In genomic region chr6:165634076-165634475, GRCh38 we compare ENCODE assay signal across 28 cellular contexts. TPM values are rescaled to one million over a fixed set of nuclear protein-coding genes. Genes with fewer than 3 reads are reported as not detected.
"Had no signal": no experiment of that assay in that cellular context is flagged by ENCODE, and none has a peak within 500 bp of the region (broad histone marks: within the 10 kb centered on the region; RNA-seq: fewer than 3 reads in every experiment).

No MANE protein-coding gene starts in this region.

- H3K36me3 Mint-ChIP-seq: activated naive CD4-positive, alpha-beta T cell treated with anti-CD3 and anti-CD28 coated beads, Interleukin-2, amount 50 U/mL, for 72 hours; naive B cell had no signal

- H3K27me3 ChIP-seq: body of pancreas, upper lobe of left lung, vagina had no signal

- H3K9me3 Mint-ChIP-seq: activated B cell treated with CpG ODN at 0.5 μM for 24 hours; activated CD8-positive, alpha-beta T cell treated with anti-CD3 and anti-CD28 coated beads for 36 hours; activated naive CD4-positive, alpha-beta T cell treated with anti-CD3 and anti-CD28 coated beads, Interleukin-2, amount 50 U/mL, for 72 hours; activated T-helper 2 cell treated with anti-CD3 and anti-CD28 coated beads, Interferon-gamma antibody, Interleukin-2, Interleukin-4, amounts not matched to agents 10 μg/mL and 5 μg/mL and 100 μg/mL, durations not matched to agents 14 hours and 24 hours and 36 hours; neural crest cell had no signal

- H3K4me2 ChIP-seq: smooth muscle cell had no signal

- H3K4me3 Mint-ChIP-seq: activated B cell treated with CpG ODN at 0.5 μM for 24 hours; activated CD8-positive, alpha-beta T cell treated with anti-CD3 and anti-CD28 coated beads for 36 hours; naive B cell; neural crest cell had no signal

- H3K36me3 ChIP-seq: gastroesophageal sphincter, left ventricle myocardium inferior, pancreas, upper lobe of left lung, vagina had no signal

- H3K4me1 ChIP-seq: body of pancreas, pancreas, psoas muscle, upper lobe of left lung, vagina had no signal

- DNase-seq: activated B cell treated with CpG ODN at 0.5 μM for 24 hours; activated CD4-positive, alpha-beta T cell treated with anti-CD3 and anti-CD28 coated beads, Interleukin-2, amount 50 U/mL, for 1 hour; activated CD8-positive, alpha-beta T cell treated with anti-CD3 and anti-CD28 coated beads for 36 hours; activated naive CD4-positive, alpha-beta T cell; activated T-cell treated with anti-CD3 and anti-CD28 coated beads, Interleukin-2, amount 50 U/mL, for 48 hours; aorta; body of pancreas; cerebellar nuclear complex; dorsolateral prefrontal cortex; effector memory CD4-positive, alpha-beta T cell; erythroblast; left ventricle myocardium inferior; naive B cell; nucleus accumbens; pancreas; psoas muscle; stimulated activated CD4-positive, alpha-beta T cell treated with anti-CD3 and anti-CD28 coated beads, Interleukin-15, amount 100 ng/mL, for 24 hours; stimulated activated naive CD4-positive, alpha-beta T cell treated with Interleukin-2 at 50 U/mL for 16 hours; upper lobe of left lung had no signal

- ATAC-seq: activated CD8-positive, alpha-beta T cell treated with anti-CD3 and anti-CD28 coated beads for 36 hours; activated naive CD4-positive, alpha-beta T cell treated with anti-CD3 and anti-CD28 coated beads, Interleukin-2, amount 50 U/mL, for 72 hours; body of pancreas; gastroesophageal sphincter; pancreas; psoas muscle had no signal

- H3K4me3 ChIP-seq: body of pancreas, coronary artery, dorsolateral prefrontal cortex, gastroesophageal sphincter, left ventricle myocardium inferior, lung, pancreas, psoas muscle, smooth muscle cell, upper lobe of left lung, vagina had no signal

- H3K4me1 Mint-ChIP-seq: activated B cell treated with CpG ODN at 0.5 μM for 24 hours, naive B cell had no signal

- H3K27ac ChIP-seq: body of pancreas, coronary artery, dorsolateral prefrontal cortex, gastroesophageal sphincter, left ventricle myocardium inferior, pancreas, psoas muscle, upper lobe of left lung, vagina had no signal

- H3K27ac Mint-ChIP-seq: activated B cell treated with CpG ODN at 0.5 μM for 24 hours; activated CD8-positive, alpha-beta T cell treated with anti-CD3 and anti-CD28 coated beads for 36 hours; activated naive CD4-positive, alpha-beta T cell treated with anti-CD3 and anti-CD28 coated beads, Interleukin-2, amount 50 U/mL, for 72 hours; activated T-helper 2 cell treated with anti-CD3 and anti-CD28 coated beads, Interferon-gamma antibody, Interleukin-2, Interleukin-4, amounts not matched to agents 10 μg/mL and 5 μg/mL and 100 μg/mL, durations not matched to agents 14 hours and 24 hours and 36 hours had no signal

RNA-seq across cellular contexts. Expression of gene PDE10A, which starts 29.0 kb away (rescaled TPM):
- total RNA-seq: activated B cell treated with CpG ODN at 0.5 μM for 24 hours; activated CD8-positive, alpha-beta T cell treated with anti-CD3 and anti-CD28 coated beads for 36 hours; activated naive CD4-positive, alpha-beta T cell treated with anti-CD3 and anti-CD28 coated beads, Interleukin-2, amount 50 U/mL, for 72 hours; activated T-helper 2 cell treated with anti-CD3 and anti-CD28 coated beads, Interferon-gamma antibody, Interleukin-2, Interleukin-4, amounts not matched to agents 10 μg/mL and 5 μg/mL and 100 μg/mL, durations not matched to agents 14 hours and 24 hours and 36 hours; T-helper 1 cell treated with Interleukin-12 subunit alpha and Interleukin-12 subunit beta and Interleukin-4 antibody, amounts not matched to agents 30 ng/mL and 1 ng/mL, for 36 hours had no signal
